ENCODE assay signal across 18 cellular contexts in genomic region chr9:123658792-123659191, GRCh38.
DNase-seq lines count a peak whose midpoint lies in the region; ATAC-seq, FAIRE-seq and TF ChIP-seq lines count a peak whose summit lies in the region.
"Had no signal": no experiment of that assay in that cellular context is flagged by ENCODE, and none has a peak within 500 bp of the region (broad histone marks: within the 10 kb centered on the region; RNA-seq: fewer than 3 reads in every experiment).

No MANE protein-coding gene starts in this region.

- no peak for TF ChIP-seq RAD21 in GM12878 (IDR thresholded peaks at IDR 0.05; ENCODE audit: insufficient read depth, low read depth, low read length)

- intact Hi-C loops in GM12878 (cut with micrococcal nuclease; ENCODE audit: unreplicated experiment) (no loop called here), ascending aorta (cut with DNase I) (no loop called here)

- H3K36me3 Mint-ChIP-seq in immature natural killer cell, result peaks cover 26 to 42% (median 42%) of the 10 kb centered on the region in 3 donors

- H3K4me1 ChIP-seq in GM12878 (ENCODE audit: control insufficient read depth, insufficient read depth, low read length) (no peaks in the 10 kb centered on the region), ascending aorta (no peaks in the 10 kb centered on the region)
- H3K4me1 ChIP-seq: heart right ventricle, upper lobe of right lung had no signal

- no peak for TF ChIP-seq POLR2A in GM12878 (IDR thresholded peaks at IDR 0.05; ENCODE audit: low read depth, low read length)

- H2AFZ ChIP-seq in GM12878 (ENCODE audit: control insufficient read depth, low read depth, low read length), result no peak overlapping the region

- CTCF ChIA-PET in GM12878 (lab: Yijun Ruan, JAX), result interaction anchor here (0.6 to 1.1 kb wide), 3 partner anchors 13 to 122 kb away, joined by 3 to 4 read pairs (median 3); no protein-coding TSS in a partner anchor

- peaks cover 6 to 16% (median 9%) of the 10 kb centered on the region in 6 donors for H3K9me3 Mint-ChIP-seq in immature natural killer cell

- H3K27ac ChIP-seq in GM12878 (ENCODE audit: control insufficient read depth, insufficient read depth), result no peak overlapping the region
- H3K27ac ChIP-seq in ascending aorta, result no peak overlapping the region
- H3K27ac ChIP-seq: epithelial cell of prostate, heart right ventricle, RWPE1, upper lobe of right lung had no signal

- H3K9me3 ChIP-seq in GM12878 (replicated peaks; ENCODE audit: control insufficient read depth, insufficient read depth, low read length), result peaks cover 12% of the 10 kb centered on the region
- H3K9me3 ChIP-seq in ascending aorta, result peaks cover 0 to 4% of the 10 kb centered on the region in 2 donors
- H3K9me3 ChIP-seq: upper lobe of right lung had no signal

- FAIRE-seq in GM19239 (lab: Jason Lieb, UNC) (peak; percentile 77), GM12878 (lab: Jason Lieb, UNC) (peak; percentile 44)
- FAIRE-seq: colon, H54 had no signal

- no peak overlapping the region for H3K4me3 ChIP-seq in GM12878
- H3K4me3 ChIP-seq in ascending aorta, result no peak overlapping the region
- H3K4me3 ChIP-seq: heart right ventricle, upper lobe of right lung had no signal

- H4K20me1 ChIP-seq in GM12878 (ENCODE audit: control insufficient read depth, insufficient read depth), result no peaks in the 10 kb centered on the region

- no TSS peak for BruUV-seq in GM12878 (replicated peaks; lab: Mats Ljungman, UMichigan)

- ATAC-seq in GM12878, result peak; percentile 90
- ATAC-seq: activated CD8-positive, alpha-beta T cell treated with anti-CD3 and anti-CD28 coated beads for 36 hours; heart right ventricle; upper lobe of right lung had no signal

- in situ Hi-C loops in GM12878 (cut with MboI), result no loop called here

- DNase-seq in DMS53 (lab: John Stamatoyannopoulos, UW) (peak; percentile 54), GM19239 (ENCODE audit: insufficient read length, low spot score) (peak; percentile 28), NAMALWA (ENCODE audit: low spot score) (peak; percentile 70), GM12878 (ENCODE audit: low read depth, low spot score) (no peak), occipital lobe (lab: John Stamatoyannopoulos, UW) (no peak), immature natural killer cell (no peak), ascending aorta (ENCODE audit: low spot score in 2 of 2) (no peak)
- DNase-seq in stimulated activated CD4-positive, alpha-beta T cell treated with anti-CD3 and anti-CD28 coated beads, Interleukin-2, amount 100 ng/mL, for 48 hours, result no peak
- DNase-seq: activated CD8-positive, alpha-beta T cell treated with anti-CD3 and anti-CD28 coated beads for 36 hours; heart right ventricle; NCI-H446 treated with DMSO at 0.1 percent for 48 hours; upper lobe of right lung had no signal

- no peak for TF ChIP-seq EP300 in GM12878 (IDR thresholded peaks at IDR 0.05; ENCODE audit: borderline replicate concordance in 1 of 2, control insufficient read depth in 1 of 2, low read depth in 2 of 2, low read length in 2 of 2)

- POLR2A ChIA-PET in GM12878 (lab: Charles Lee), result no interaction called here

- H3K27ac Mint-ChIP-seq in immature natural killer cell, result no peak overlapping the region
- H3K27ac Mint-ChIP-seq: activated CD8-positive, alpha-beta T cell treated with anti-CD3 and anti-CD28 coated beads for 36 hours; activated T-helper 2 cell treated with anti-CD3 and anti-CD28 coated beads, Interferon-gamma antibody, Interleukin-2, Interleukin-4, amounts not matched to agents 10 μg/mL and 5 μg/mL and 100 μg/mL, durations not matched to agents 14 hours and 24 hours and 36 hours; T-helper 2 cell treated with Interferon-gamma antibody and Interleukin-4, amounts not matched to agents 5 μg/mL and 100 μg/mL, for 36 hours had no signal

- RAD21 ChIA-PET in GM12878 (lab: Charles Lee; ENCODE audit: unreplicated experiment), result no interaction called here

- no peaks in the 10 kb centered on the region for H3K27me3 ChIP-seq in GM12878 (replicated peaks in 1 of 2; ENCODE audit: control insufficient read depth in 2 of 2, insufficient read depth in 2 of 2, low read length in 1 of 2)
- H3K27me3 ChIP-seq in ascending aorta, result no peaks in the 10 kb centered on the region
- H3K27me3 ChIP-seq: heart right ventricle, upper lobe of right lung had no signal

- H3K4me3 Mint-ChIP-seq in immature natural killer cell, result no peak overlapping the region
- H3K4me3 Mint-ChIP-seq: activated CD8-positive, alpha-beta T cell treated with anti-CD3 and anti-CD28 coated beads for 36 hours; T-helper 2 cell treated with Interferon-gamma antibody and Interleukin-4, amounts not matched to agents 5 μg/mL and 100 μg/mL, for 36 hours had no signal

- no peak overlapping the region for H3K4me2 ChIP-seq in GM12878 (ENCODE audit: control insufficient read depth, insufficient read depth)

- SMC1A ChIA-PET in GM12878 (lab: Charles Lee; ENCODE audit: uncharacterized antibody, unreplicated experiment), result interaction anchor here (0.6 to 1.4 kb wide), 7 partner anchors 15 to 382 kb away, joined by 3 to 5 read pairs (median 4); no protein-coding TSS in a partner anchor

- no peaks in the 10 kb centered on the region for H3K79me2 ChIP-seq in GM12878 (ENCODE audit: control insufficient read depth, insufficient read depth, low read length)

- 1% methylated on average over 3 of the region's 3 CpGs for WGBS in GM12878 (ENCODE audit: insufficient coverage, insufficient replicate concordance, low lambda C conversion rate, missing lambda C conversion rate)

- H3K9ac ChIP-seq in GM12878 (ENCODE audit: control insufficient read depth, insufficient read depth, low read length), result no peak overlapping the region

- TF ChIP-seq CTCF in GM12878 (IDR thresholded peaks at IDR 0.05 in 2 of 3, conservative IDR thresholded peaks at IDR 0.05 in 1 of 3; ENCODE audit: control insufficient read depth in 2 of 3, extremely low read depth in 1 of 3, insufficient read depth in 1 of 3, low read depth in 3 of 3, low read length in 3 of 3) (no peak), ascending aorta (IDR thresholded peaks at IDR 0.05) (no peak)

- peaks cover 0 to 2% (median 2%) of the 10 kb centered on the region in 3 donors for H3K27me3 Mint-ChIP-seq in immature natural killer cell (ENCODE audit: low read depth in 3 of 3)
- H3K27me3 Mint-ChIP-seq: activated CD8-positive, alpha-beta T cell treated with anti-CD3 and anti-CD28 coated beads for 36 hours had no signal

- H3K36me3 ChIP-seq in GM12878 (ENCODE audit: control insufficient read depth in 2 of 2, insufficient read depth in 2 of 2, low read length in 1 of 2), result peaks cover 0 to 1% of the 10 kb centered on the region in 2 experiments; a peak in 2 of 4 replicates
- peaks cover 0 to 10% of the 10 kb centered on the region in 2 donors for H3K36me3 ChIP-seq in ascending aorta
- H3K36me3 ChIP-seq: upper lobe of right lung had no signal

- H3K4me1 Mint-ChIP-seq in immature natural killer cell, result no peaks in the 10 kb centered on the region

TF ChIP-seq in GM12878, 131 proteins besides CTCF, POLR2A, EP300 and RAD21:
- TF ChIP-seq SPI1 (IDR thresholded peaks at IDR 0.05; ENCODE audit: borderline replicate concordance, insufficient read depth, low read depth, low read length) (peak; percentile 40), IRF3 (IDR thresholded peaks at IDR 0.05) (no peak), IKZF1 (conservative IDR thresholded peaks at IDR 0.05) (0 out of 2 replicates have a peak, but pooled peaks have one; percentile 26), ETV6 (conservative IDR thresholded peaks at IDR 0.05 in 1 of 2, IDR thresholded peaks at IDR 0.05 in 1 of 2; ENCODE audit: borderline replicate concordance in 1 of 2, low read depth in 1 of 2) (peak in 1 of 2 experiments; percentile 84; a peak in 2 of 4 replicates), PAX8 (IDR thresholded peaks at IDR 0.05) (no peak)
TF ChIP-seq in GM12878: peak in this region for 3.

Comparison
In these comparisons a context has a peak if more than half of its experiments do, and no peak if none do; other contexts are left out.
1. DNase-seq: peak in DMS53 (single experiment), GM19239 (single experiment) and NAMALWA (single experiment); none in GM12878 (single experiment), occipital lobe (single experiment), immature natural killer cell (0 of 3), stimulated activated CD4-positive, alpha-beta T cell treated with anti-CD3 and anti-CD28 coated beads, Interleukin-2, amount 100 ng/mL, for 48 hours (0 of 2) and ascending aorta (0 of 2).